In genomic region chr10:57846307-57847065, GRCh38 we compare ENCODE assay signal across 16 cellular contexts.
DNase-seq lines count a peak whose midpoint lies in the region; ATAC-seq lines count a peak whose summit lies in the region.
"Had no signal": no experiment of that assay in that cellular context is flagged by ENCODE, and none has a peak within 500 bp of the region (broad histone marks: within the 10 kb centered on the region; RNA-seq: fewer than 3 reads in every experiment).

No MANE protein-coding gene starts in this region.

- no peak overlapping the region for H3K27ac Mint-ChIP-seq in T-helper 2 cell treated with Interferon-gamma antibody and Interleukin-4, amounts not matched to agents 5 μg/mL and 100 μg/mL, for 36 hours
- H3K27ac Mint-ChIP-seq: CD8-positive, alpha-beta memory T cell had no signal

- no peak overlapping the region for H3K4me3 Mint-ChIP-seq in T-helper 2 cell treated with Interferon-gamma antibody and Interleukin-4, amounts not matched to agents 5 μg/mL and 100 μg/mL, for 36 hours
- H3K4me3 Mint-ChIP-seq: CD8-positive, alpha-beta memory T cell had no signal

- no peaks in the 10 kb centered on the region for H3K4me1 Mint-ChIP-seq in T-helper 2 cell treated with Interferon-gamma antibody and Interleukin-4, amounts not matched to agents 5 μg/mL and 100 μg/mL, for 36 hours (ENCODE audit: low read depth)
- H3K4me1 Mint-ChIP-seq: CD8-positive, alpha-beta memory T cell had no signal

- no peaks in the 10 kb centered on the region for H3K9me3 Mint-ChIP-seq in T-helper 2 cell treated with Interferon-gamma antibody and Interleukin-4, amounts not matched to agents 5 μg/mL and 100 μg/mL, for 36 hours

- peak; percentile 94 for ATAC-seq in Right ventricle myocardium superior (ENCODE audit: poor library complexity)
- peak; percentile 78 to 91 for ATAC-seq in left cardiac atrium
- no peak for ATAC-seq in GM21786 (IDR thresholded peaks at IDR 0.05; ENCODE audit: unreplicated experiment)
- ATAC-seq in GM21576 (IDR thresholded peaks at IDR 0.05; ENCODE audit: unreplicated experiment) = no peak

- H3K36me3 Mint-ChIP-seq in T-helper 2 cell treated with Interferon-gamma antibody and Interleukin-4, amounts not matched to agents 5 μg/mL and 100 μg/mL, for 36 hours (ENCODE audit: low read depth) = no peaks in the 10 kb centered on the region
- H3K36me3 Mint-ChIP-seq: CD8-positive, alpha-beta memory T cell had no signal

- no peaks in the 10 kb centered on the region for H3K27me3 Mint-ChIP-seq in T-helper 2 cell treated with Interferon-gamma antibody and Interleukin-4, amounts not matched to agents 5 μg/mL and 100 μg/mL, for 36 hours (ENCODE audit: low read depth)
- H3K27me3 Mint-ChIP-seq: CD8-positive, alpha-beta memory T cell had no signal

- no peak for DNase-seq in Right ventricle myocardium superior
- DNase-seq in cardiac septum (ENCODE audit: low spot score) = no peak
- DNase-seq in left cardiac atrium = no peak
- peak; percentile 69 for DNase-seq in myocyte (ENCODE audit: low read depth)
- DNase-seq in T-helper 2 cell treated with Interferon-gamma antibody and Interleukin-4, amounts not matched to agents 5 μg/mL and 100 μg/mL, for 36 hours (ENCODE audit: low spot score) = no peak
- no peak for DNase-seq in NOMO-1 (lab: John Stamatoyannopoulos, UW; ENCODE audit: unreplicated experiment in 2 of 2)
- DNase-seq: 8988T; AML-193; Caco-2; CD8-positive, alpha-beta memory T cell; DND-41; GF-D8; GM23248; H7 had no signal

- intact Hi-C loops in Right ventricle myocardium superior (cut with DNase I) (no loop called here), cardiac septum (cut with DNase I) (loop anchor here (10.0 kb wide), 1 partner anchor 262 kb away; no protein-coding TSS in a partner anchor), left cardiac atrium (cut with DNase I) (loop anchor here in 1 of 2 donors (10.0 kb wide), 1 partner anchor 262 kb away; no protein-coding TSS in a partner anchor)

Comparison
In these comparisons a context has a peak if more than half of its experiments do, and no peak if none do; other contexts are left out.
1. ATAC-seq: peak in Right ventricle myocardium superior (single experiment) and left cardiac atrium (2 of 2); none in GM21786 (single experiment) and GM21576 (single experiment).